ENCODE assay signal across 13 cellular contexts in the genomic region with DNA sequence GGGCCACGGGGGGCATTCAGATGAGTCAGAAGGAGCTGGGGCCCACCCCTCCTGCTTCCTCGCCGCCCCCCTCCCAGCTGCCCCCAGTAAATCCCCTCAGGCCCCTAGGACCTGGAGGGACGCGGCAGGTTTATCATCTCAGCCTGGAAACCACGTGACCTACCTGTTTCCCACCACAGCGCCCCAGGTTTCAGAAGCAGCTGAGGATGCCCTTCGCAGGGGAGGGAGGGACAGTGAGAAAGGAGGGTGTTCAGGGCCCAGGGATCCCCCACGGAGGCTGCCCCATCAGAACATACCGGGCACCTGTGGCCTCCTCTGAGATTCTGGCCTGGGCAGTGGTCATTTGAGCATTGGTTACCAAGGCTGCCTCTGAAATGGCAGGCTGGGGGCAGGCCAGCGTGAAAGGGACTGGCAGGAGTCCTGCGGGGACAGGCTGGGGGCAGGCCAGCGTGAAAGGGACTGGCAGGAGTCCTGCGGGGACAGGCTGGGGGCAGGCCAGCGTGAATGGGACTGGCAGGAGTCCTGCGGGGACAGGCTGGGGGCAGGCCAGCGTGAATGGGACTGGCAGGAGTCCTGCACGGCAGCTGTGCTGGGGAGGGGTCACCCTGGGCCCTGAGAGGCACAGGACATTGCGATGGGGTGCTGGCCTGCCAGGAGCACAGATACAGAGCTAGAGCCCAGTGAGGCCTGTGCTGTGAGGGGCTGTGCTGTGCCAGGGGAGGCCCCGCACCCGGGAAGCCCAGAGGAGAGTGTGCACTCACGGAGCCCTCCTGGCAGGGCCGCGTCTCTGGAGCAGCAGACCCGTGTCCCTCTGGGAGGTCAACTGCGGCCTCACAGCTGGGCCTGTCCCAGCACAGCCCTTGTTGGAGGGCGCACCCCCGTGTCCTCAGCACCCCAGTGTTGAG. TPM values are rescaled to one million over a fixed set of nuclear protein-coding genes. Genes with fewer than 3 reads are reported as not detected.
DNase-seq lines count a peak whose midpoint lies in the region; ATAC-seq, FAIRE-seq and TF ChIP-seq lines count a peak whose summit lies in the region.
"Had no signal": no experiment of that assay in that cellular context is flagged by ENCODE, and none has a peak within 500 bp of the region (broad histone marks: within the 10 kb centered on the region; RNA-seq: fewer than 3 reads in every experiment).

No MANE protein-coding gene starts in this region.

- peaks cover 7% of the 10 kb centered on the region for H3K4me1 Mint-ChIP-seq in stimulated activated memory B cell treated with anti-CD40 and anti-IgM and Interleukin-4, amounts not matched to agents 10 μg/mL and 1 μg/mL and 100 μg/mL, for 72 hours

- H3K36me3 ChIP-seq in HepG2 (replicated peaks in 1 of 2; ENCODE audit: control insufficient read depth in 1 of 2, insufficient read depth in 2 of 2, low read length in 2 of 2) (peaks cover 0 to 6% of the 10 kb centered on the region in 2 experiments; a peak in 3 of 5 replicates), OCI-LY7 (ENCODE audit: insufficient read depth, low read length) (no peaks in the 10 kb centered on the region), brain microvascular endothelial cell (replicated peaks) (no peaks in the 10 kb centered on the region)

- TF ChIP-seq EP300 in HepG2 (IDR thresholded peaks at IDR 0.05; ENCODE audit: low read depth in 2 of 2, low read length in 2 of 2): no peak
- no peak for TF ChIP-seq EP300 in HepG2 (CRISPR knock-in tag; IDR thresholded peaks at IDR 0.05; ENCODE audit: borderline replicate concordance)

- peak overlapping the region; percentile 73 to 85 (median 81) for H3K4me3 ChIP-seq in HepG2 (replicated peaks in 1 of 3; ENCODE audit: insufficient read depth in 1 of 3, low read depth in 2 of 3, low read length in 3 of 3)
- no peak overlapping the region for H3K4me3 ChIP-seq in OCI-LY7 (ENCODE audit: low read depth, low read length, poor library complexity, severe bottlenecking)
- no peak overlapping the region for H3K4me3 ChIP-seq in brain microvascular endothelial cell (ENCODE audit: low read depth, low read length)

- CTCF ChIA-PET in HepG2 (lab: Yijun Ruan, JAX; ENCODE audit: low intra/inter-chr PET ratio, low total read pairs) (no interaction called here), OCI-LY7 (lab: Charles Lee; ENCODE audit: unreplicated experiment) (no interaction called here)

- no peaks in the 10 kb centered on the region for H3K9me3 ChIP-seq in HepG2 (ENCODE audit: low read length)
- H3K9me3 ChIP-seq in OCI-LY7 (ENCODE audit: low read length): no peaks in the 10 kb centered on the region

- no peak for TF ChIP-seq CTCF in GM20000 (IDR thresholded peaks at IDR 0.05; ENCODE audit: extremely low read depth, missing control alignments)
- no peak for TF ChIP-seq CTCF in HepG2 (CRISPR knock-in tag; IDR thresholded peaks at IDR 0.05)
- TF ChIP-seq CTCF in OCI-LY7 (conservative IDR thresholded peaks at IDR 0.05; ENCODE audit: low read length): no peak
- no peak for TF ChIP-seq CTCF in brain microvascular endothelial cell (IDR thresholded peaks at IDR 0.05; ENCODE audit: low read depth, low read length, missing control alignments)

- FAIRE-seq in HepG2 (lab: Jason Lieb, UNC): no peak

- intact Hi-C loops in HepG2 (cut with micrococcal nuclease; ENCODE audit: unreplicated experiment) (no loop called here), OCI-LY7 (cut with micrococcal nuclease; ENCODE audit: unreplicated experiment) (no loop called here)

- H3K9ac ChIP-seq in HepG2 (ENCODE audit: insufficient read depth, low read depth, low read length): peak overlapping the region; percentile 90
- H3K9ac ChIP-seq: KMS-11 had no signal

- H3K9me2 ChIP-seq in OCI-LY7 (ENCODE audit: insufficient read depth, low read length): no peaks in the 10 kb centered on the region

- H3K79me2 ChIP-seq in HepG2 (ENCODE audit: insufficient read depth, low read length): peaks cover 52% of the 10 kb centered on the region
- no peaks in the 10 kb centered on the region for H3K79me2 ChIP-seq in OCI-LY7 (ENCODE audit: insufficient read depth, low read depth, low read length)

- ATAC-seq in HepG2: no peak
- ATAC-seq in stimulated activated memory B cell treated with anti-CD40 and anti-IgM and Interleukin-4, amounts not matched to agents 10 μg/mL and 1 μg/mL and 100 μg/mL, for 72 hours: peak; percentile 17

- peaks cover 10% of the 10 kb centered on the region; the same call in 1 of the 2 replicates for H4K20me1 ChIP-seq in HepG2 (ENCODE audit: insufficient read depth, low read length)
- H4K20me1 ChIP-seq in OCI-LY7 (ENCODE audit: insufficient read depth, low read length): no peaks in the 10 kb centered on the region

- WGBS in HepG2 (ENCODE audit: low lambda C conversion rate): 58% methylated on average over 22 of the region's 28 CpGs

- H3K27ac ChIP-seq in HepG2 (ENCODE audit: extremely low read length, insufficient read depth, low read length): peak overlapping the region; percentile 84
- H3K27ac ChIP-seq in OCI-LY7 (ENCODE audit: low read depth, low read length, poor library complexity, severe bottlenecking): no peak overlapping the region
- H3K27ac ChIP-seq in brain microvascular endothelial cell: no peak overlapping the region
- H3K27ac ChIP-seq: epithelial cell of prostate, KMS-11 had no signal

- no peak overlapping the region for H3K27ac Mint-ChIP-seq in stimulated activated memory B cell treated with anti-CD40 and anti-IgM and Interleukin-4, amounts not matched to agents 10 μg/mL and 1 μg/mL and 100 μg/mL, for 72 hours
- H3K27ac Mint-ChIP-seq: activated T-helper 2 cell treated with anti-CD3 and anti-CD28 coated beads, Interferon-gamma antibody, Interleukin-2, Interleukin-4, amounts not matched to agents 10 μg/mL and 5 μg/mL and 100 μg/mL, durations not matched to agents 14 hours and 24 hours and 36 hours had no signal

- H3K4me1 ChIP-seq in HepG2 (ENCODE audit: insufficient read depth, low read length) (peaks cover 36% of the 10 kb centered on the region), OCI-LY7 (ENCODE audit: insufficient read depth, low read length, poor library complexity, severe bottlenecking) (no peaks in the 10 kb centered on the region)

- H3K9me3 Mint-ChIP-seq in stimulated activated memory B cell treated with anti-CD40 and anti-IgM and Interleukin-4, amounts not matched to agents 10 μg/mL and 1 μg/mL and 100 μg/mL, for 72 hours: no peaks in the 10 kb centered on the region
- H3K9me3 Mint-ChIP-seq: activated T-helper 2 cell treated with anti-CD3 and anti-CD28 coated beads, Interferon-gamma antibody, Interleukin-2, Interleukin-4, amounts not matched to agents 10 μg/mL and 5 μg/mL and 100 μg/mL, durations not matched to agents 14 hours and 24 hours and 36 hours had no signal

- TF ChIP-seq RAD21 in HepG2 (CRISPR knock-in tag; IDR thresholded peaks at IDR 0.05): no peak

- no peak for TF ChIP-seq POLR2A in HepG2 (IDR thresholded peaks at IDR 0.05; ENCODE audit: insufficient read depth in 1 of 2, low read depth in 2 of 2, low read length in 2 of 2)

- BruUV-seq in HepG2 (replicated peaks; lab: Mats Ljungman, UMichigan): no TSS peak
- no TSS peak for BruUV-seq in OCI-LY7 (replicated peaks; lab: Mats Ljungman, UMichigan)

- H2AFZ ChIP-seq in HepG2 (ENCODE audit: low read length): no peak overlapping the region
- H2AFZ ChIP-seq in OCI-LY7 (ENCODE audit: low read length): no peak overlapping the region

- H3K27me3 ChIP-seq in HepG2 (ENCODE audit: control insufficient read depth in 1 of 2, insufficient read depth in 2 of 2, low read length in 2 of 2) (no peaks in the 10 kb centered on the region; a peak in 1 of 5 replicates), brain microvascular endothelial cell (replicated peaks) (no peaks in the 10 kb centered on the region)

- H3K36me3 Mint-ChIP-seq in stimulated activated memory B cell treated with anti-CD40 and anti-IgM and Interleukin-4, amounts not matched to agents 10 μg/mL and 1 μg/mL and 100 μg/mL, for 72 hours: no peaks in the 10 kb centered on the region

- no peak overlapping the region for H3K4me3 Mint-ChIP-seq in stimulated activated memory B cell treated with anti-CD40 and anti-IgM and Interleukin-4, amounts not matched to agents 10 μg/mL and 1 μg/mL and 100 μg/mL, for 72 hours

- in situ Hi-C loops in HepG2 (cut with HindIII; ENCODE audit: extremely low pct_ligation_motif_present, low pct_unique_long_range_greater_than_20kb): no loop called here
- in situ Hi-C loops in brain microvascular endothelial cell (cut with HindIII; ENCODE audit: low pct_ligation_motif_present, low sequenced_read_pairs): no loop called here

- peak; percentile 28 for DNase-seq in GM20000 (ENCODE audit: low spot score)
- DNase-seq in ecto neural progenitor cell (ENCODE audit: low spot score): peak; percentile 48
- DNase-seq in HepG2 (ENCODE audit: low spot score): no peak
- DNase-seq in OCI-LY7 (ENCODE audit: low spot score): no peak
- no peak for DNase-seq in NCI-H1694 treated with DMSO at 0.1 percent for 48 hours (lab: John Stamatoyannopoulos, UW)
- no peak for DNase-seq in activated naive CD4-positive, alpha-beta T cell (lab: John Stamatoyannopoulos, UW)
- no peak for DNase-seq in brain microvascular endothelial cell
- DNase-seq: NCI-H2029 had no signal

- POLR2A ChIA-PET in HepG2 (lab: Yijun Ruan, JAX): interaction anchor here (0.7 to 4.2 kb wide), 7 partner anchors 24 to 124 kb away, joined by 3 to 218 read pairs (median 12); a partner anchor contains a TSS
- POLR2A ChIA-PET in OCI-LY7 (lab: Charles Lee): no interaction called here

- peaks cover 30% of the 10 kb centered on the region for H3K27me3 Mint-ChIP-seq in stimulated activated memory B cell treated with anti-CD40 and anti-IgM and Interleukin-4, amounts not matched to agents 10 μg/mL and 1 μg/mL and 100 μg/mL, for 72 hours

- H3K4me2 ChIP-seq in HepG2 (ENCODE audit: low read depth, low read length): peak overlapping the region; percentile 88
- H3K4me2 ChIP-seq in OCI-LY7 (ENCODE audit: low read length): no peak overlapping the region
- H3K4me2 ChIP-seq: KMS-11 had no signal

RNA-seq across cellular contexts. Expression of a gene that starts 1.6 kb away (rescaled TPM):
- total RNA-seq in HepG2 (2016; rRNA removed; fragmentation: Illumina TruSeq; extraction: Trizol): 104 and 107 TPM in 2 replicates
- 27.0 and 30.1 TPM in 2 replicates for total RNA-seq in HepG2 (2016; cell fraction: cytosol; rRNA removed; fragmentation: Illumina TruSeq; extraction: Trizol; ENCODE audit: low read depth)
- total RNA-seq in HepG2 (2016; cell fraction: insoluble cytoplasmic fraction; rRNA removed; fragmentation: Illumina TruSeq; extraction: Trizol): 108 and 118 TPM in 2 replicates
- total RNA-seq in HepG2 (2016; cell fraction: membrane; rRNA removed; fragmentation: Illumina TruSeq; extraction: Trizol): 67.8 and 70.6 TPM in 2 replicates
- 43.9 and 53.0 TPM in 2 replicates for total RNA-seq in HepG2 (2016; cell fraction: nucleus; rRNA removed; fragmentation: Illumina TruSeq; extraction: Trizol)
- 53.5 and 71.4 TPM in 2 replicates for polyA plus RNA-seq in HepG2 (2011; rRNA removed)
- polyA plus RNA-seq in HepG2 (2011; cell fraction: cytosol; rRNA removed): 52.8 and 126 TPM in 2 replicates
- polyA plus RNA-seq in HepG2 (2011; cell fraction: nucleus; rRNA removed): 167 and 187 TPM in 2 replicates
- polyA plus RNA-seq in HepG2 (2012): 34.5 and 40.6 TPM in 2 replicates
- 23.8 and 25.7 TPM in 2 replicates for polyA plus RNA-seq in HepG2 (2016; cell fraction: cytosol; fragmentation: Illumina TruSeq; extraction: Trizol; ENCODE audit: low read depth)
- 96.8 and 121 TPM in 2 replicates for polyA plus RNA-seq in HepG2 (2016; cell fraction: insoluble cytoplasmic fraction; fragmentation: Illumina TruSeq; extraction: Trizol; ENCODE audit: low read depth)
- 48.5 and 51.3 TPM in 2 replicates for polyA plus RNA-seq in HepG2 (2016; cell fraction: membrane; fragmentation: Illumina TruSeq; extraction: Trizol; ENCODE audit: low read depth)
- polyA plus RNA-seq in HepG2 (2016; cell fraction: nucleus; fragmentation: Illumina TruSeq; extraction: Trizol; ENCODE audit: insufficient read depth, low read depth): 84.0 and 95.2 TPM in 2 replicates
- 114 TPM in 1 of 2 replicates, not detected in the other for polyA minus RNA-seq in HepG2 (2011; rRNA and poly(A)+ RNA removed; ENCODE audit: low replicate concordance)
- 45.5 and 50.7 TPM in 2 replicates for polyA minus RNA-seq in HepG2 (2011; cell fraction: cytosol; rRNA and poly(A)+ RNA removed)
- 32.4 and 35.0 TPM in 2 replicates for polyA minus RNA-seq in HepG2 (2011; cell fraction: nucleus; rRNA and poly(A)+ RNA removed)
- total RNA-seq in OCI-LY7 (2014; rRNA removed; shearing (Covaris generic)): not detected in 2 replicates
- total RNA-seq in OCI-LY7 (2022): 0.50 and 0.84 TPM in 2 replicates

RNA-seq across cellular contexts. Expression of a gene that starts 33.9 kb away (rescaled TPM):
- total RNA-seq in HepG2 (2016; rRNA removed; fragmentation: Illumina TruSeq; extraction: Trizol) (0.20 and 0.72 TPM in 2 replicates), OCI-LY7 (2022) (1.1 TPM in 2 replicates)
- 0.30 TPM in 1 of 2 replicates, not detected in the other for total RNA-seq in HepG2 (2016; cell fraction: cytosol; rRNA removed; fragmentation: Illumina TruSeq; extraction: Trizol; ENCODE audit: low read depth)
- 0.32 and 0.36 TPM in 2 replicates for total RNA-seq in HepG2 (2016; cell fraction: insoluble cytoplasmic fraction; rRNA removed; fragmentation: Illumina TruSeq; extraction: Trizol)
- total RNA-seq in HepG2 (2016; cell fraction: membrane; rRNA removed; fragmentation: Illumina TruSeq; extraction: Trizol): 0.34 and 0.52 TPM in 2 replicates
- total RNA-seq in HepG2 (2016; cell fraction: nucleus; rRNA removed; fragmentation: Illumina TruSeq; extraction: Trizol): 0.72 and 0.75 TPM in 2 replicates
- 0.17 and 0.30 TPM in 2 replicates for polyA plus RNA-seq in HepG2 (2011; rRNA removed)
- 0.14 and 0.27 TPM in 2 replicates for polyA plus RNA-seq in HepG2 (2011; cell fraction: cytosol; rRNA removed)
- 4.0 and 5.9 TPM in 2 replicates for polyA plus RNA-seq in HepG2 (2011; cell fraction: nucleus; rRNA removed)
- 0.87 and 1.1 TPM in 2 replicates for polyA plus RNA-seq in HepG2 (2012)
- polyA plus RNA-seq in HepG2 (2016; cell fraction: cytosol; fragmentation: Illumina TruSeq; extraction: Trizol; ENCODE audit: low read depth): 0.07 TPM in 1 of 2 replicates, not detected in the other
- 0.29 and 0.79 TPM in 2 replicates for polyA plus RNA-seq in HepG2 (2016; cell fraction: insoluble cytoplasmic fraction; fragmentation: Illumina TruSeq; extraction: Trizol; ENCODE audit: low read depth)
- polyA plus RNA-seq in HepG2 (2016; cell fraction: membrane; fragmentation: Illumina TruSeq; extraction: Trizol; ENCODE audit: low read depth): 0.31 and 0.40 TPM in 2 replicates
- polyA plus RNA-seq in HepG2 (2016; cell fraction: nucleus; fragmentation: Illumina TruSeq; extraction: Trizol; ENCODE audit: insufficient read depth, low read depth): 2.5 and 3.4 TPM in 2 replicates
- polyA minus RNA-seq in HepG2 (2011; rRNA and poly(A)+ RNA removed; ENCODE audit: low replicate concordance): 2.6 TPM in 1 of 2 replicates, not detected in the other
- 1.1 and 1.4 TPM in 2 replicates for polyA minus RNA-seq in HepG2 (2011; cell fraction: cytosol; rRNA and poly(A)+ RNA removed)
- polyA minus RNA-seq in HepG2 (2011; cell fraction: nucleus; rRNA and poly(A)+ RNA removed): 1.9 and 2.1 TPM in 2 replicates
- not detected in 2 replicates for total RNA-seq in OCI-LY7 (2014; rRNA removed; shearing (Covaris generic))

RNA-seq across cellular contexts. Expression of a gene that starts 48.1 kb away (rescaled TPM):
- not detected in 2 replicates for total RNA-seq in HepG2 (2016; rRNA removed; fragmentation: Illumina TruSeq; extraction: Trizol)
- not detected in 2 replicates for total RNA-seq in HepG2 (2016; cell fraction: cytosol; rRNA removed; fragmentation: Illumina TruSeq; extraction: Trizol; ENCODE audit: low read depth)
- total RNA-seq in HepG2 (2016; cell fraction: insoluble cytoplasmic fraction; rRNA removed; fragmentation: Illumina TruSeq; extraction: Trizol): 0.11 TPM in 1 of 2 replicates, not detected in the other
- 0.09 TPM in 1 of 2 replicates, not detected in the other for total RNA-seq in HepG2 (2016; cell fraction: membrane; rRNA removed; fragmentation: Illumina TruSeq; extraction: Trizol)
- total RNA-seq in HepG2 (2016; cell fraction: nucleus; rRNA removed; fragmentation: Illumina TruSeq; extraction: Trizol): 0.59 TPM in 1 of 2 replicates, not detected in the other
- 0.04 and 0.31 TPM in 2 replicates for polyA plus RNA-seq in HepG2 (2011; rRNA removed)
- polyA plus RNA-seq in HepG2 (2011; cell fraction: cytosol; rRNA removed): 0.15 and 0.24 TPM in 2 replicates
- polyA plus RNA-seq in HepG2 (2011; cell fraction: nucleus; rRNA removed): 0.18 and 0.19 TPM in 2 replicates
- polyA plus RNA-seq in HepG2 (2012): not detected in 2 replicates
- polyA plus RNA-seq in HepG2 (2016; cell fraction: cytosol; fragmentation: Illumina TruSeq; extraction: Trizol; ENCODE audit: low read depth): 0.41 TPM in 1 of 2 replicates, not detected in the other
- not detected in 2 replicates for polyA plus RNA-seq in HepG2 (2016; cell fraction: insoluble cytoplasmic fraction; fragmentation: Illumina TruSeq; extraction: Trizol; ENCODE audit: low read depth)
- not detected in 2 replicates for polyA plus RNA-seq in HepG2 (2016; cell fraction: membrane; fragmentation: Illumina TruSeq; extraction: Trizol; ENCODE audit: low read depth)
- polyA plus RNA-seq in HepG2 (2016; cell fraction: nucleus; fragmentation: Illumina TruSeq; extraction: Trizol; ENCODE audit: insufficient read depth, low read depth): not detected in 2 replicates
- 0.70 TPM in 1 of 2 replicates, not detected in the other for polyA minus RNA-seq in HepG2 (2011; rRNA and poly(A)+ RNA removed; ENCODE audit: low replicate concordance)
- not detected in 2 replicates for polyA minus RNA-seq in HepG2 (2011; cell fraction: cytosol; rRNA and poly(A)+ RNA removed)
- polyA minus RNA-seq in HepG2 (2011; cell fraction: nucleus; rRNA and poly(A)+ RNA removed): not detected in 2 replicates
- total RNA-seq in OCI-LY7 (2014; rRNA removed; shearing (Covaris generic)): not detected in 2 replicates
- not detected in 2 replicates for total RNA-seq in OCI-LY7 (2022)
- total RNA-seq: temporal lobe had no signal

RNA-seq across cellular contexts. Expression of a gene that starts 59.0 kb away (rescaled TPM):
- total RNA-seq in HepG2 (2016; rRNA removed; fragmentation: Illumina TruSeq; extraction: Trizol): not detected in 2 replicates
- not detected in 2 replicates for total RNA-seq in HepG2 (2016; cell fraction: cytosol; rRNA removed; fragmentation: Illumina TruSeq; extraction: Trizol; ENCODE audit: low read depth)
- total RNA-seq in HepG2 (2016; cell fraction: insoluble cytoplasmic fraction; rRNA removed; fragmentation: Illumina TruSeq; extraction: Trizol): not detected in 2 replicates
- not detected in 2 replicates for total RNA-seq in HepG2 (2016; cell fraction: membrane; rRNA removed; fragmentation: Illumina TruSeq; extraction: Trizol)
- total RNA-seq in HepG2 (2016; cell fraction: nucleus; rRNA removed; fragmentation: Illumina TruSeq; extraction: Trizol): not detected in 2 replicates
- not detected in 2 replicates for polyA plus RNA-seq in HepG2 (2011; rRNA removed)
- not detected in 2 replicates for polyA plus RNA-seq in HepG2 (2011; cell fraction: cytosol; rRNA removed)
- polyA plus RNA-seq in HepG2 (2011; cell fraction: nucleus; rRNA removed): not detected in 2 replicates
- polyA plus RNA-seq in HepG2 (2012): not detected in 2 replicates
- not detected in 2 replicates for polyA plus RNA-seq in HepG2 (2016; cell fraction: cytosol; fragmentation: Illumina TruSeq; extraction: Trizol; ENCODE audit: low read depth)
- polyA plus RNA-seq in HepG2 (2016; cell fraction: insoluble cytoplasmic fraction; fragmentation: Illumina TruSeq; extraction: Trizol; ENCODE audit: low read depth): not detected in 2 replicates
- not detected in 2 replicates for polyA plus RNA-seq in HepG2 (2016; cell fraction: membrane; fragmentation: Illumina TruSeq; extraction: Trizol; ENCODE audit: low read depth)
- not detected in 2 replicates for polyA plus RNA-seq in HepG2 (2016; cell fraction: nucleus; fragmentation: Illumina TruSeq; extraction: Trizol; ENCODE audit: insufficient read depth, low read depth)
- polyA minus RNA-seq in HepG2 (2011; rRNA and poly(A)+ RNA removed; ENCODE audit: low replicate concordance): not detected in 2 replicates
- polyA minus RNA-seq in HepG2 (2011; cell fraction: cytosol; rRNA and poly(A)+ RNA removed): not detected in 2 replicates
- polyA minus RNA-seq in HepG2 (2011; cell fraction: nucleus; rRNA and poly(A)+ RNA removed): not detected in 2 replicates
- total RNA-seq in OCI-LY7 (2014; rRNA removed; shearing (Covaris generic)): not detected in 2 replicates
- not detected in 2 replicates for total RNA-seq in OCI-LY7 (2022)

Comparison
In these comparisons a context has a peak if more than half of its experiments do, and no peak if none do; other contexts are left out.
1. DNase-seq: peak in GM20000 (single experiment) and ecto neural progenitor cell (single experiment); none in HepG2 (single experiment), OCI-LY7 (single experiment), NCI-H1694 treated with DMSO at 0.1 percent for 48 hours (single experiment), activated naive CD4-positive, alpha-beta T cell (0 of 4) and brain microvascular endothelial cell (single experiment).
2. H3K4me3 ChIP-seq: peak in HepG2 (3 of 3); none in OCI-LY7 (single experiment) and brain microvascular endothelial cell (single experiment).
3. RNA of a gene that starts 1.6 kb away (total RNA-seq): 27.0 to 118 TPM in HepG2; 0.50 to 0.84 TPM in OCI-LY7; every median in the first group is over 10 times any median in the second.